ENCODE assay signal across 7 cellular contexts in the genomic region with DNA sequence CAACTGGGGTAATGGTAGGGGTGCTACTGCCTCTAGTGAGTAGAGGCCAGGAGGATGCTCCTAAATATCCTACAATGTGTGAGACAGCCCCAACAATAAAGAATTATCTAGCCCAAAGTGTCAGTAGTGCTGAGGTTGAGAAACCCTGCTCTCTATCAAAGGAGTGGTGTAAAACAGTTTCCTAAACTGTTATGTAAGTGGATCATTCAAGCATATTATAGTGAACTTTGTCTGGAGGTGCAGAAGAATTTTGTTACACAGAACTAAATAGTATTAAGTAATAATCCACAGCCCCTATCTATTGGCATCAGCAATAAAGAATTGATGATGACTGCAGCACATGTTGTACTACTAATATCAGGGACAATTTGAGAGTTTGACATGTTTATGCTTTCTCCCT. TPM values are rescaled to one million over a fixed set of nuclear protein-coding genes. Genes with fewer than 3 reads are reported as not detected.
"Had no signal": no experiment of that assay in that cellular context is flagged by ENCODE, and none has a peak within 500 bp of the region (broad histone marks: within the 10 kb centered on the region; RNA-seq: fewer than 3 reads in every experiment).

No MANE protein-coding gene starts in this region.

- ATAC-seq: GM23338, K562 had no signal

- H3K9me3 Mint-ChIP-seq: GM23338, H9 had no signal

- H3K4me3 Mint-ChIP-seq: GM23338, H9 had no signal

- DNase-seq: H9, HCEC 1CT, IMR-90 had no signal

- H3K27ac Mint-ChIP-seq: GM23338, H9 had no signal

RNA-seq across cellular contexts. Expression of a gene that starts 48.6 kb away (rescaled TPM):
- total RNA-seq: GM23338, H1, H9, HT1080, IMR-90 had no signal
